35 cellular contexts compared by ENCODE assay signal in the genomic region with DNA sequence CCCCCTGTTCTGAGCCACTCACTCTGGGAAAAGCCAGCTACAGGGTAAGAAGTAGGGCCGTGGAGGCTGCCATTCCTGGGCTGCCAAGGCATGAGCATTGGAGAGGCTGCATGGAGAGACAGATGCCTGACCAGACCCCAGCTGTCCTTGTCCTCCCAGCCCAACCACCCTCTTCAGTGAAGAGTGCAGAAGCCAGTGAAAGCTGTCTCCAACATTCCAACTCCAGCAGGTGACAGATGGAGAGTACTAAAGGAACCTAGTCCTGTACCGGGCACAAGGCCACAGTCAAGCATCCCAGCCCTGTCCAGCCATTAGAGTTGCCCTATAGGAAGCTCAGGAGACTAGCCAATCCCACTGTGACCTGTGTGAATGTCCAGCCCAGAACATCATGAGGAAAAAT.
"Had no signal": no experiment of that assay in that cellular context is flagged by ENCODE, and none has a peak within 500 bp of the region (broad histone marks: within the 10 kb centered on the region; RNA-seq: fewer than 3 reads in every experiment).

No MANE protein-coding gene starts in this region.

- H3K4me1 ChIP-seq: adrenal gland, body of pancreas, esophagus muscularis mucosa, foreskin keratinocyte, gastroesophageal sphincter, heart right ventricle had no signal

- ATAC-seq: activated CD4-positive, CD25-positive, alpha-beta regulatory T cell treated with anti-CD3 and anti-CD28 coated beads, Interleukin-2, amount 50 U/mL, for 24 hours; activated CD8-positive, alpha-beta memory T cell treated with anti-CD3 and anti-CD28 coated beads, Interleukin-2, amount 10 ng/mL, durations not matched to agents 7 days and 5 days; activated CD8-positive, alpha-beta T cell treated with anti-CD3 and anti-CD28 coated beads for 36 hours; activated naive CD8-positive, alpha-beta T cell treated with anti-CD3 and anti-CD28 coated beads, Interleukin-2, amount 50 U/mL, for 24 hours; body of pancreas; foreskin keratinocyte; gastroesophageal sphincter; heart right ventricle; T-helper 17 cell had no signal

- H3K4me3 Mint-ChIP-seq: activated B cell treated with CpG ODN at 0.5 μM for 24 hours; activated CD8-positive, alpha-beta memory T cell treated with anti-CD3 and anti-CD28 coated beads, Interleukin-2, amount 10 ng/mL, durations not matched to agents 7 days and 5 days; activated CD8-positive, alpha-beta T cell treated with anti-CD3 and anti-CD28 coated beads for 36 hours; activated naive CD4-positive, alpha-beta T cell treated with anti-CD3 and anti-CD28 coated beads for 36 hours; activated naive CD4-positive, alpha-beta T cell treated with anti-CD3 and anti-CD28 coated beads, Interleukin-2, amount 50 U/mL, for 24 hours; activated naive CD8-positive, alpha-beta T cell treated with anti-CD3 and anti-CD28 coated beads for 36 hours; activated naive CD8-positive, alpha-beta T cell treated with anti-CD3 and anti-CD28 coated beads, Interleukin-2, amount 50 U/mL, for 24 hours; activated T-helper 1 cell treated with anti-CD3 and anti-CD28 coated beads, Interleukin-12 subunit alpha, Interleukin-12 subunit beta, Interleukin-2, Interleukin-4 antibody, amounts not matched to agents 30 ng/mL and 10 ng/mL and 1 ng/mL, durations not matched to agents 14 hours and 24 hours and 36 hours; dendritic cell treated with granulocyte-macrophage colony-stimulating factor and Interleukin-4, amounts not matched to agents 40 ng/mL and 50 ng/mL, for 4 days; T-helper 17 cell; T-helper 2 cell treated with Interferon-gamma antibody and Interleukin-4, amounts not matched to agents 5 μg/mL and 100 μg/mL, for 36 hours had no signal

- H3K36me3 Mint-ChIP-seq: activated CD8-positive, alpha-beta memory T cell treated with anti-CD3 and anti-CD28 coated beads, Interleukin-2, amount 10 ng/mL, durations not matched to agents 7 days and 5 days; activated naive CD4-positive, alpha-beta T cell treated with anti-CD3 and anti-CD28 coated beads, Interleukin-2, amount 50 U/mL, for 24 hours; activated naive CD8-positive, alpha-beta T cell treated with anti-CD3 and anti-CD28 coated beads for 36 hours had no signal

- H3K27me3 ChIP-seq: adrenal gland, body of pancreas, dorsolateral prefrontal cortex, esophagus muscularis mucosa, foreskin keratinocyte, gastroesophageal sphincter had no signal

- DNase-seq: activated B cell treated with CpG ODN at 0.5 μM for 24 hours; activated CD4-positive, alpha-beta T cell treated with anti-CD3 and anti-CD28 coated beads for 48 hours; activated CD4-positive, alpha-beta T cell treated with anti-CD3 and anti-CD28 coated beads, Interleukin-2, amount 50 U/mL, for 1 hour; activated CD4-positive, alpha-beta T cell treated with anti-CD3 and anti-CD28 coated beads, Interleukin-2, amount 50 U/mL, for 48 hours; activated CD8-positive, alpha-beta memory T cell treated with anti-CD3 and anti-CD28 coated beads, Interleukin-2, amount 10 ng/mL, durations not matched to agents 7 days and 5 days; activated CD8-positive, alpha-beta memory T cell treated with anti-CD3 and anti-CD28 coated beads, Interleukin-2, amount 50 U/mL, for 4 hours; activated CD8-positive, alpha-beta T cell treated with anti-CD3 and anti-CD28 coated beads for 36 hours; activated effector memory CD4-positive, alpha-beta T cell treated with anti-CD3 and anti-CD28 coated beads, Interleukin-2, amount 50 U/mL, for 16 hours; activated naive CD4-positive, alpha-beta T cell treated with anti-CD3 and anti-CD28 coated beads for 36 hours; activated naive CD8-positive, alpha-beta T cell treated with anti-CD3 and anti-CD28 coated beads for 36 hours; activated naive CD8-positive, alpha-beta T cell treated with anti-CD3 and anti-CD28 coated beads, Interleukin-2, amount 50 U/mL, for 24 hours; activated T-cell treated with anti-CD3 and anti-CD28 coated beads, Interleukin-2, amount 50 U/mL, for 1 hour; activated T-cell treated with anti-CD3 and anti-CD28 coated beads, Interleukin-2, amount 50 U/mL, for 48 hours; adrenal gland; amygdala; aorta; body of pancreas; effector memory CD4-positive, alpha-beta T cell; erythroblast; foreskin keratinocyte; heart right ventricle; T-helper 1 cell; T-helper 17 cell; T1000; WERI-Rb-1 had no signal

- H3K27me3 Mint-ChIP-seq: activated B cell treated with CpG ODN at 0.5 μM for 24 hours had no signal

- H3K4me3 ChIP-seq: adrenal gland, body of pancreas, coronary artery, dorsolateral prefrontal cortex, esophagus muscularis mucosa, gastroesophageal sphincter, heart right ventricle had no signal

- H3K36me3 ChIP-seq: adrenal gland, esophagus muscularis mucosa, gastroesophageal sphincter, heart right ventricle, WERI-Rb-1 had no signal

- H3K4me1 Mint-ChIP-seq: activated B cell treated with CpG ODN at 0.5 μM for 24 hours; activated CD8-positive, alpha-beta memory T cell treated with anti-CD3 and anti-CD28 coated beads, Interleukin-2, amount 10 ng/mL, durations not matched to agents 7 days and 5 days; activated naive CD4-positive, alpha-beta T cell treated with anti-CD3 and anti-CD28 coated beads, Interleukin-2, amount 50 U/mL, for 24 hours; activated naive CD8-positive, alpha-beta T cell treated with anti-CD3 and anti-CD28 coated beads for 36 hours; activated naive CD8-positive, alpha-beta T cell treated with anti-CD3 and anti-CD28 coated beads, Interleukin-2, amount 50 U/mL, for 24 hours; T-helper 17 cell had no signal

- H3K27ac Mint-ChIP-seq: activated B cell treated with CpG ODN at 0.5 μM for 24 hours; activated CD8-positive, alpha-beta memory T cell treated with anti-CD3 and anti-CD28 coated beads, Interleukin-2, amount 10 ng/mL, durations not matched to agents 7 days and 5 days; activated CD8-positive, alpha-beta T cell treated with anti-CD3 and anti-CD28 coated beads for 36 hours; activated naive CD4-positive, alpha-beta T cell treated with anti-CD3 and anti-CD28 coated beads for 36 hours; activated naive CD4-positive, alpha-beta T cell treated with anti-CD3 and anti-CD28 coated beads, Interleukin-2, amount 50 U/mL, for 24 hours; activated naive CD8-positive, alpha-beta T cell treated with anti-CD3 and anti-CD28 coated beads for 36 hours; activated naive CD8-positive, alpha-beta T cell treated with anti-CD3 and anti-CD28 coated beads, Interleukin-2, amount 50 U/mL, for 24 hours; activated T-helper 1 cell treated with anti-CD3 and anti-CD28 coated beads, Interleukin-12 subunit alpha, Interleukin-12 subunit beta, Interleukin-2, Interleukin-4 antibody, amounts not matched to agents 30 ng/mL and 10 ng/mL and 1 ng/mL, durations not matched to agents 14 hours and 24 hours and 36 hours; activated T-helper 2 cell treated with anti-CD3 and anti-CD28 coated beads, Interferon-gamma antibody, Interleukin-2, Interleukin-4, amounts not matched to agents 10 μg/mL and 5 μg/mL and 100 μg/mL, durations not matched to agents 14 hours and 24 hours and 36 hours; dendritic cell treated with granulocyte-macrophage colony-stimulating factor and Interleukin-4, amounts not matched to agents 40 ng/mL and 50 ng/mL, for 4 days; T-helper 17 cell; T-helper 2 cell treated with Interferon-gamma antibody and Interleukin-4, amounts not matched to agents 5 μg/mL and 100 μg/mL, for 36 hours had no signal

- H3K27ac ChIP-seq: adrenal gland, body of pancreas, coronary artery, esophagus muscularis mucosa, foreskin keratinocyte, gastroesophageal sphincter, heart right ventricle, WERI-Rb-1 had no signal

- H3K9me3 Mint-ChIP-seq: activated B cell treated with CpG ODN at 0.5 μM for 24 hours; activated CD8-positive, alpha-beta T cell treated with anti-CD3 and anti-CD28 coated beads for 36 hours; activated naive CD4-positive, alpha-beta T cell treated with anti-CD3 and anti-CD28 coated beads for 36 hours; activated naive CD4-positive, alpha-beta T cell treated with anti-CD3 and anti-CD28 coated beads, Interleukin-2, amount 50 U/mL, for 24 hours; activated naive CD8-positive, alpha-beta T cell treated with anti-CD3 and anti-CD28 coated beads for 36 hours; activated naive CD8-positive, alpha-beta T cell treated with anti-CD3 and anti-CD28 coated beads, Interleukin-2, amount 50 U/mL, for 24 hours; activated T-helper 1 cell treated with anti-CD3 and anti-CD28 coated beads, Interleukin-12 subunit alpha, Interleukin-12 subunit beta, Interleukin-2, Interleukin-4 antibody, amounts not matched to agents 30 ng/mL and 10 ng/mL and 1 ng/mL, durations not matched to agents 14 hours and 24 hours and 36 hours; activated T-helper 2 cell treated with anti-CD3 and anti-CD28 coated beads, Interferon-gamma antibody, Interleukin-2, Interleukin-4, amounts not matched to agents 10 μg/mL and 5 μg/mL and 100 μg/mL, durations not matched to agents 14 hours and 24 hours and 36 hours; dendritic cell treated with granulocyte-macrophage colony-stimulating factor and Interleukin-4, amounts not matched to agents 40 ng/mL and 50 ng/mL, for 4 days; T-helper 2 cell treated with Interferon-gamma antibody and Interleukin-4, amounts not matched to agents 5 μg/mL and 100 μg/mL, for 36 hours had no signal
